Comparison of ENCODE assay signal across 1 cellular context in the genomic region with DNA sequence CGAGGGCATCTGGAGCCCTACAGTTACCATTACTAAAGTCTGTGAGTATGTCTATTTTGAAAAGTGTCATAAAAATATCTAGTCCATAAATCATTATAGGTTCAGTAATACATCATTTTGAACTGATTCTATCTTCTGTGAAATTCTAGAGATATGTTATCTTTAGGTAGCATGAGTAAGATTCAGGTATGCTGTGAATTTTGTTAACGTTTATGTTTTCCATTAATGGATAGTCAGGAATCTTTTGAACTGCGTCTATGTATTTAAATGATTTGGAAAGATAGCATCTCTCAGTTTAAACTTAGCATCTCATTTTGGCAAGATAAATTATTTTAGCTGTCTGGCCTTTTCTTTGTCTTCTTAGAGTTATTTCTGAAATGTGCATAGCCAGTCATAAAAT.
TF ChIP-seq lines count a peak whose summit lies in the region.

No MANE protein-coding gene starts in this region.

TF ChIP-seq in SK-N-SH, 30 proteins besides CTCF, POLR2A, EP300 and RAD21 (continued from another document):
- TF ChIP-seq, protein P1, sequence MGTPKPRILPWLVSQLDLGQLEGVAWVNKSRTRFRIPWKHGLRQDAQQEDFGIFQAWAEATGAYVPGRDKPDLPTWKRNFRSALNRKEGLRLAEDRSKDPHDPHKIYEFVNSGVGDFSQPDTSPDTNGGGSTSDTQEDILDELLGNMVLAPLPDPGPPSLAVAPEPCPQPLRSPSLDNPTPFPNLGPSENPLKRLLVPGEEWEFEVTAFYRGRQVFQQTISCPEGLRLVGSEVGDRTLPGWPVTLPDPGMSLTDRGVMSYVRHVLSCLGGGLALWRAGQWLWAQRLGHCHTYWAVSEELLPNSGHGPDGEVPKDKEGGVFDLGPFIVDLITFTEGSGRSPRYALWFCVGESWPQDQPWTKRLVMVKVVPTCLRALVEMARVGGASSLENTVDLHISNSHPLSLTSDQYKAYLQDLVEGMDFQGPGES (IDR thresholded peaks at IDR 0.05; ENCODE audit: low read depth, low read length): no peak
TF ChIP-seq in SK-N-SH: peak in this region for 0.
